ENCODE assay signal across 31 cellular contexts in the genomic region with DNA sequence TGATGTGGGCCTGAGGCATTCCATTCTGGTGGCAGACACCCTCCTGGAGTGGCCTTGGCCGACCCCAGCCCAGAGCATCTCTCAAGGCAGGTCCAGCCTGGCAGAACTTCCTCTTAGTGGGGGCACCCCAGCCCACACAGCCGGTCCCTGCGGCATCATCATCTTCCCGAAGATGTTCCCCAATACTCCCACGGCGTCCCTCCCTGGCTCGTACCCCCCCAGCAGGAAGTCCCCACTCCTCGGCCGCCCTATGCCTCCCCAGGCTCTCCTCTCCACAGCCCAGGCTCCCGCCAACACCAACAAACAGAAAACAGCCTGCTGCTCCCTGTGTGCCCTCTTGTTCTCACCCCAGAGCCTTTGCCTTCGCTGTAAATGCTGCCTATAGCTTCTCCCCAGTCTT.
DNase-seq lines count a peak whose midpoint lies in the region; ATAC-seq and TF ChIP-seq lines count a peak whose summit lies in the region.
"Had no signal": no experiment of that assay in that cellular context is flagged by ENCODE, and none has a peak within 500 bp of the region (broad histone marks: within the 10 kb centered on the region; RNA-seq: fewer than 3 reads in every experiment).

No MANE protein-coding gene starts in this region.

- peaks cover 8% of the 10 kb centered on the region for H3K4me1 Mint-ChIP-seq in T-helper 2 cell treated with Interferon-gamma antibody and Interleukin-4, amounts not matched to agents 5 μg/mL and 100 μg/mL, for 36 hours (ENCODE audit: low read depth)
- peaks cover 55% of the 10 kb centered on the region for H3K4me1 Mint-ChIP-seq in nephron
- peaks cover 60% of the 10 kb centered on the region for H3K4me1 Mint-ChIP-seq in type B pancreatic cell (ENCODE audit: unreplicated experiment)
- H3K4me1 Mint-ChIP-seq: activated B cell treated with CpG ODN at 0.5 μM for 24 hours had no signal

- H3K36me3 Mint-ChIP-seq in T-helper 2 cell treated with Interferon-gamma antibody and Interleukin-4, amounts not matched to agents 5 μg/mL and 100 μg/mL, for 36 hours (ENCODE audit: low read depth), result no peaks in the 10 kb centered on the region
- H3K36me3 Mint-ChIP-seq in nephron (ENCODE audit: low read depth) (no peaks in the 10 kb centered on the region), type B pancreatic cell (no peaks in the 10 kb centered on the region)
- H3K36me3 Mint-ChIP-seq: activated CD8-positive, alpha-beta memory T cell treated with anti-CD3 and anti-CD28 coated beads, Interleukin-2, amount 10 ng/mL, durations not matched to agents 7 days and 5 days; naive B cell had no signal

- no peaks in the 10 kb centered on the region for H3K27me3 ChIP-seq in gastroesophageal sphincter
- H3K27me3 ChIP-seq: body of pancreas, ovary, uterus had no signal

- H3K9me3 ChIP-seq in gastroesophageal sphincter, result no peaks in the 10 kb centered on the region
- H3K9me3 ChIP-seq: body of pancreas, ovary, uterus had no signal

- H3K4me3 ChIP-seq in coronary artery (no peak overlapping the region), gastroesophageal sphincter (no peak overlapping the region)
- H3K4me3 ChIP-seq: body of pancreas, ovary, uterus had no signal

- H3K4me3 Mint-ChIP-seq in T-helper 2 cell treated with Interferon-gamma antibody and Interleukin-4, amounts not matched to agents 5 μg/mL and 100 μg/mL, for 36 hours, result no peak overlapping the region
- H3K4me3 Mint-ChIP-seq in nephron (peak overlapping the region; percentile 9 to 22 (median 10)), type B pancreatic cell (peak overlapping the region; percentile 3)
- H3K4me3 Mint-ChIP-seq: activated B cell treated with CpG ODN at 0.5 μM for 24 hours; activated CD8-positive, alpha-beta memory T cell treated with anti-CD3 and anti-CD28 coated beads, Interleukin-2, amount 10 ng/mL, durations not matched to agents 7 days and 5 days; CD4-positive, alpha-beta T cell; naive B cell had no signal

- H3K36me3 ChIP-seq in gastroesophageal sphincter, result no peaks in the 10 kb centered on the region
- H3K36me3 ChIP-seq: ovary, uterus had no signal

- no peaks in the 10 kb centered on the region for H3K9me3 Mint-ChIP-seq in T-helper 2 cell treated with Interferon-gamma antibody and Interleukin-4, amounts not matched to agents 5 μg/mL and 100 μg/mL, for 36 hours
- H3K9me3 Mint-ChIP-seq in nephron (no peaks in the 10 kb centered on the region), type B pancreatic cell (no peaks in the 10 kb centered on the region)
- H3K9me3 Mint-ChIP-seq: activated B cell treated with CpG ODN at 0.5 μM for 24 hours; CD4-positive, alpha-beta T cell; naive B cell had no signal

- no peak for TF ChIP-seq CTCF in coronary artery (IDR thresholded peaks at IDR 0.05)
- no peak for TF ChIP-seq CTCF in nephron (IDR thresholded peaks at IDR 0.05; ENCODE audit: unreplicated experiment in 3 of 3)
- TF ChIP-seq CTCF in type B pancreatic cell (conservative IDR thresholded peaks at IDR 0.05), result no peak
- no peak for TF ChIP-seq CTCF in gastroesophageal sphincter (IDR thresholded peaks at IDR 0.05)

- DNase-seq in T-helper 2 cell treated with Interferon-gamma antibody and Interleukin-4, amounts not matched to agents 5 μg/mL and 100 μg/mL, for 36 hours (ENCODE audit: low spot score), result no peak
- DNase-seq in T-helper 2 cell, result no peak
- peak; percentile 71 for DNase-seq in coronary artery (ENCODE audit: low spot score)
- no peak for DNase-seq in type B pancreatic cell (ENCODE audit: extremely low spot score, unreplicated experiment)
- no peak for DNase-seq in cortex of kidney (lab: John Stamatoyannopoulos, UW)
- DNase-seq: 8988T; activated B cell treated with CpG ODN at 0.5 μM for 24 hours; activated CD8-positive, alpha-beta memory T cell treated with anti-CD3 and anti-CD28 coated beads, Interleukin-2, amount 10 ng/mL, durations not matched to agents 7 days and 5 days; activated naive CD4-positive, alpha-beta T cell; activated T-cell treated with anti-CD3 and anti-CD28 coated beads, Interleukin-2, amount 50 U/mL, for 48 hours; body of pancreas; CD4-positive, alpha-beta T cell; cerebellar nuclear complex; effector memory CD4-positive, alpha-beta T cell; foreskin keratinocyte; left cardiac atrium; mesenchymal stem cell; naive B cell; NCI-H1092; NCI-H187 treated with DMSO at 0.1 percent for 48 hours; NCI-H524 treated with DMSO at 0.1 percent for 48 hours; ovary; PC-3; small intestine; stimulated activated CD4-positive, alpha-beta T cell treated with anti-CD3 and anti-CD28 coated beads, Interleukin-1b, Interleukin-23, amount 100 ng/mL, for 48 hours; uterus had no signal

- H3K27ac ChIP-seq in coronary artery (peak overlapping the region in 1 of 2 donors; percentile 77), gastroesophageal sphincter (no peak overlapping the region)
- H3K27ac ChIP-seq: body of pancreas, foreskin keratinocyte, ovary, uterus had no signal

- H3K4me1 ChIP-seq in gastroesophageal sphincter, result no peaks in the 10 kb centered on the region
- H3K4me1 ChIP-seq: body of pancreas, foreskin keratinocyte, uterus had no signal

- ATAC-seq in HG02588 (IDR thresholded peaks at IDR 0.05; ENCODE audit: unreplicated experiment) (no peak), gastroesophageal sphincter (no peak)
- ATAC-seq: activated CD8-positive, alpha-beta memory T cell treated with anti-CD3 and anti-CD28 coated beads, Interleukin-2, amount 10 ng/mL, durations not matched to agents 7 days and 5 days; body of pancreas; foreskin keratinocyte; HepG2; PC-3; Right ventricle myocardium inferior had no signal

- peak overlapping the region; percentile 26 for H3K27ac Mint-ChIP-seq in T-helper 2 cell treated with Interferon-gamma antibody and Interleukin-4, amounts not matched to agents 5 μg/mL and 100 μg/mL, for 36 hours
- H3K27ac Mint-ChIP-seq in nephron (peak overlapping the region; percentile 88 to 96 (median 88)), type B pancreatic cell (peak overlapping the region; percentile 61)
- H3K27ac Mint-ChIP-seq: activated B cell treated with CpG ODN at 0.5 μM for 24 hours; activated CD8-positive, alpha-beta memory T cell treated with anti-CD3 and anti-CD28 coated beads, Interleukin-2, amount 10 ng/mL, durations not matched to agents 7 days and 5 days; CD4-positive, alpha-beta T cell had no signal

- peaks cover 2% of the 10 kb centered on the region for H3K27me3 Mint-ChIP-seq in T-helper 2 cell treated with Interferon-gamma antibody and Interleukin-4, amounts not matched to agents 5 μg/mL and 100 μg/mL, for 36 hours (ENCODE audit: low read depth)
- H3K27me3 Mint-ChIP-seq in nephron (ENCODE audit: low read depth), result peaks cover under 1% of the 10 kb centered on the region
- no peaks in the 10 kb centered on the region for H3K27me3 Mint-ChIP-seq in type B pancreatic cell
- H3K27me3 Mint-ChIP-seq: activated B cell treated with CpG ODN at 0.5 μM for 24 hours; CD4-positive, alpha-beta T cell had no signal

- TF ChIP-seq EP300 in gastroesophageal sphincter (IDR thresholded peaks at IDR 0.05), result no peak

- no peak for TF ChIP-seq POLR2A in gastroesophageal sphincter (IDR thresholded peaks at IDR 0.05)

- WGBS in gastroesophageal sphincter (ENCODE audit: low coverage in 1 of 2), 2 donors, result 94 to 100% methylated on average over 1 to 2 of the region's 11 CpGs

Comparison
In these comparisons a context has a peak if more than half of its experiments do, and no peak if none do; other contexts are left out.
1. H3K27ac Mint-ChIP-seq: peak in every context shown above with its lines; median percentile 88 in nephron; 61 in type B pancreatic cell; 26 in T-helper 2 cell treated with Interferon-gamma antibody and Interleukin-4, amounts not matched to agents 5 μg/mL and 100 μg/mL, for 36 hours.